8 cellular contexts compared by ENCODE assay signal in the genomic region with DNA sequence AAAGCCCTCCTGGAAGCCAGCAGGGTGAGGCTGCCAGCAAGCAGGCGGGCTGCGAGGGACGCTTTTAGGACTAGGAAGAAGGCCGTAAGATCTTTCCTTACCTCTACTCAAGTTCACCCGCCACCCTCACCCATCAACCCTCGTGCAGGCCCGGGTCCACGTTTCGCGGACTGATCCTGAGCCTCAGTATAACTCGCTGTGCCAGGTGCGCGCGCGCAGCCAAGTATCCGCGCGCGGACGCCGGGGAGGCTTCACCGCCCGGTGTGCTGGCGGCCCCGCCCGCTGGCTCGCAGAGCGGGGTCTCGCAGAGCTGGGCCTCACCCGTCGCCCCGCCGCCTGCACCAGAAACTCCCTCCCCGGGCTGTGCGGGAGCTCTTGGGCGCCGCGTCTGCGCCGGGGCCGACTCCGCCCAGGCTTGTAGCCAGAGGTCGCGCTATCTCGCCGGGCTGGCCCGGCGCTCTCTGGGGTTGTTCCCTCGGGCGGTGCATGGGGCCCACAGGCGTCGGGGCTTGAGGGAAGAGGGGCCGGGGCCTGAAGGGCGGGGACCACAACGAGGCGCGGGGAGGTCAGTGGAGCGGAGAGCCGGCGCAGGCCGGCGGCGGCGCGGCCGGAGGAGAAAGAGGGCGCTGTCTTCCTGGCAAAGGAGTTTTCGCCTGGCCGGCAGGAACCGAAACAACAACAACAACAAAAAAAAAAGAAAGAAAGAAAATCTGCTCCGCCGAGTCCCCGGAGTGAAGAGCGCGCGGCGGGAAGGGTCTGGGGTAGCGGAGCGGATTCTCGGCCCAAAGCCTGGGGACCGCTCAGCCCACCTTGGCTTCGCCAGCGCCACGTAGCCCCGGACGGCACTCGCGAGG. TPM values are rescaled to one million over a fixed set of nuclear protein-coding genes. Genes with fewer than 3 reads are reported as not detected.
DNase-seq lines count a peak whose midpoint lies in the region; ATAC-seq and TF ChIP-seq lines count a peak whose summit lies in the region.

No MANE protein-coding gene starts in this region.

- H3K27ac ChIP-seq in heart left ventricle, result no peak overlapping the region
- peak overlapping the region; percentile 92 to 93 for H3K27ac ChIP-seq in prostate gland

- DNase-seq in CD1c-positive myeloid dendritic cell (ENCODE audit: extremely low spot score) (peak; percentile 58), NCI-H1930 (lab: John Stamatoyannopoulos, UW) (peak; percentile 46 to 76), heart left ventricle (peak in 2 of 5 donors; percentile 49 to 63), prostate gland (ENCODE audit: low spot score) (peak; percentile 69), midbrain (lab: John Stamatoyannopoulos, UW) (no peak)
- no peak for DNase-seq in activated T-cell treated with anti-CD3 and anti-CD28 coated beads, Interleukin-2, amount 50 U/mL, for 4 hours

- no peaks in the 10 kb centered on the region for H3K9me3 ChIP-seq in heart left ventricle
- H3K9me3 ChIP-seq in prostate gland, result no peaks in the 10 kb centered on the region

- H3K36me3 Mint-ChIP-seq in activated T-cell treated with anti-CD3 and anti-CD28 coated beads, Interleukin-2, amount 50 U/mL, for 4 hours (ENCODE audit: insufficient read depth), result no peaks in the 10 kb centered on the region

- peak; percentile 91 for ATAC-seq in GM18511 (IDR thresholded peaks at IDR 0.05; ENCODE audit: unreplicated experiment)
- ATAC-seq in HG02870 (IDR thresholded peaks at IDR 0.05; ENCODE audit: unreplicated experiment), result peak; percentile 69
- peak; percentile 63 to 70 for ATAC-seq in activated T-cell treated with anti-CD3 and anti-CD28 coated beads, Interleukin-2, amount 50 U/mL, for 4 hours
- ATAC-seq in heart left ventricle, result peak in 3 of 4 donors; percentile 73 to 85 (median 81)

- TF ChIP-seq CTCF in heart left ventricle (IDR thresholded peaks at IDR 0.05) (peak in 10 of 12 donors; percentile 14 to 62 (median 38)), prostate gland (IDR thresholded peaks at IDR 0.05) (peak; percentile 35 to 64 (median 62))

- H3K4me1 ChIP-seq in heart left ventricle (peaks cover 2 to 45% (median 22%) of the 10 kb centered on the region in 12 donors), prostate gland (replicated peaks) (peaks cover 2% of the 10 kb centered on the region)

- H3K4me3 ChIP-seq in heart left ventricle (peak overlapping the region; percentile 50 to 73 (median 62)), prostate gland (peak overlapping the region; percentile 52 to 62)

- H3K9me3 Mint-ChIP-seq in activated T-cell treated with anti-CD3 and anti-CD28 coated beads, Interleukin-2, amount 50 U/mL, for 4 hours, result no peaks in the 10 kb centered on the region

- H3K4me1 Mint-ChIP-seq in activated T-cell treated with anti-CD3 and anti-CD28 coated beads, Interleukin-2, amount 50 U/mL, for 4 hours (ENCODE audit: low read depth), result peaks cover 47% of the 10 kb centered on the region

- intact Hi-C loops in heart left ventricle (cut with DNase I) (loop anchor here in 5 of 10 donors (2.0 to 10.0 kb wide), 3 partner anchors 325 to 368 kb away; partner anchors contain the start of genes SLC38A6 (in 1 of the 5) and TRMT5 (in 1 of the 5)), prostate gland (cut with DNase I) (loop anchor here (10.0 kb wide), 1 partner anchor 368 kb away; no protein-coding TSS in a partner anchor)

- TF ChIP-seq POLR2A in heart left ventricle (IDR thresholded peaks at IDR 0.05), result no peak
- TF ChIP-seq POLR2A in prostate gland (IDR thresholded peaks at IDR 0.05), result no peak

- H3K27me3 Mint-ChIP-seq in activated T-cell treated with anti-CD3 and anti-CD28 coated beads, Interleukin-2, amount 50 U/mL, for 4 hours (ENCODE audit: low read depth), result peaks cover 82% of the 10 kb centered on the region

- H3K4me3 Mint-ChIP-seq in activated T-cell treated with anti-CD3 and anti-CD28 coated beads, Interleukin-2, amount 50 U/mL, for 4 hours, result peak overlapping the region; percentile 74

- H3K27me3 ChIP-seq in heart left ventricle (peaks cover 42 to 100% (median 95%) of the 10 kb centered on the region in 9 donors), prostate gland (replicated peaks; ENCODE audit: insufficient read depth) (no peaks in the 10 kb centered on the region)

- WGBS in heart left ventricle, 4 donors, result 1 to 2% (median 1%) methylated on average over 57 to 88 of the region's 88 CpGs
- 3% methylated on average over 87 of the region's 88 CpGs for WGBS in prostate gland

- H3K36me3 ChIP-seq in heart left ventricle (no peaks in the 10 kb centered on the region), prostate gland (no peaks in the 10 kb centered on the region)

RNA-seq across cellular contexts. Expression of gene SIX1, which starts 7.7 kb away (rescaled TPM):
- not detected for total RNA-seq in activated T-cell treated with anti-CD3 and anti-CD28 coated beads, Interleukin-2, amount 50 U/mL, for 4 hours
- under 1 TPM in 3 of 9 donors, not detected in 6; 0.19 to 0.27 (median 0.25) TPM for total RNA-seq in heart left ventricle
- not detected for polyA plus RNA-seq in heart left ventricle
- 10 to 100 TPM; 23.5 to 25.0 TPM for total RNA-seq in prostate gland

Comparison
In these comparisons a context has a peak if more than half of its experiments do, and no peak if none do; other contexts are left out.
1. DNase-seq: peak in CD1c-positive myeloid dendritic cell (single experiment), NCI-H1930 (2 of 2) and prostate gland (single experiment); none in activated T-cell treated with anti-CD3 and anti-CD28 coated beads, Interleukin-2, amount 50 U/mL, for 4 hours (single experiment) and midbrain (single experiment).
2. H3K27ac ChIP-seq: peak in prostate gland (2 of 2); none in heart left ventricle (0 of 12).
3. RNA of gene SIX1, which starts 7.7 kb away (total RNA-seq): 23.5 to 25.0 TPM in prostate gland; 0.19 to 0.27 TPM in heart left ventricle and not detected in activated T-cell treated with anti-CD3 and anti-CD28 coated beads, Interleukin-2, amount 50 U/mL, for 4 hours; every median in the first group is over 10 times any median in the second.
4. Peak in every context shown above with its lines, with median percentiles within 50 percentile points of each other: ATAC-seq.